22 cellular contexts compared by ENCODE assay signal in the genomic region with DNA sequence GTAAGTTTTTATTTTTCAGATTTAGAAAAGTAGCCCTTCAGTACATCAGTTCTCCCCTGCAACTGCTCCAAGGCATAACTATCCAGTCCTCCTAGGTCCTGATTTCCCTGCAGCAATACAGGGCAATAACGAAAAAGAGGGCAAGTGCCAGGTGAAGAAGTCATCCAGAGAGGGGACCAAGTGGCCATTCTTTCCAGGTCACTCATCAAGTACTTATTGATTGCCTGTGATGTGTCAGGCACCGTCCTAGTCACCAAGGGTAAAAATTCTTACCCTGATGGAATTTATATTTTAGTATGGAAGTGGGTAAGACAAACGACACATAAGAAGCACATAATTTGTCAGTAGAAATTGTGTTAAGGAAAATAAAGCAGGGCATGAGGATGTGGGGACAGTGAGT.
A peak's percentile ranks its signal among the peaks of the same experiment; 100 is the strongest.
DNase-seq lines count a peak whose midpoint lies in the region; ATAC-seq, FAIRE-seq and TF ChIP-seq lines count a peak whose summit lies in the region.
"Had no signal": no experiment of that assay in that cellular context is flagged by ENCODE, and none has a peak within 500 bp of the region (broad histone marks: within the 10 kb centered on the region; RNA-seq: fewer than 3 reads in every experiment).

No MANE protein-coding gene starts in this region.

- no peaks in the 10 kb centered on the region for H3K27me3 Mint-ChIP-seq in activated naive CD8-positive, alpha-beta T cell treated with anti-CD3 and anti-CD28 coated beads, Interleukin-2, amount 10 ng/mL, durations not matched to agents 7 days and 5 days
- H3K27me3 Mint-ChIP-seq in activated naive CD8-positive, alpha-beta T cell treated with anti-CD3 and anti-CD28 coated beads for 36 hours: no peaks in the 10 kb centered on the region
- H3K27me3 Mint-ChIP-seq in activated B cell treated with CpG ODN at 0.5 μM for 24 hours: no peaks in the 10 kb centered on the region
- H3K27me3 Mint-ChIP-seq in type B pancreatic cell: no peaks in the 10 kb centered on the region

- CTCF ChIA-PET in activated B cell treated with CpG ODN at 0.5 μM for 24 hours (lab: Charles Lee): no interaction called here

- H3K4me2 ChIP-seq in keratinocyte (ENCODE audit: control insufficient read depth, extremely low read depth, insufficient read depth, low read depth, low read length): no peak overlapping the region
- H3K4me2 ChIP-seq: SK-N-SH had no signal

- intact Hi-C loops in activated B cell treated with CpG ODN at 0.5 μM for 24 hours (cut with micrococcal nuclease): loop anchor here (5.0 to 10.0 kb wide), 2 partner anchors 358 to 1450 kb away; a partner anchor contains a TSS

- POLR2A ChIA-PET in activated naive CD8-positive, alpha-beta T cell treated with anti-CD3 and anti-CD28 coated beads, Interleukin-2, amount 10 ng/mL, durations not matched to agents 7 days and 5 days (lab: Charles Lee): no interaction called here
- POLR2A ChIA-PET in activated B cell treated with CpG ODN at 0.5 μM for 24 hours (lab: Charles Lee): interaction anchor here (2.4 kb wide), 1 partner anchor 10 kb away, joined by 8 read pairs; no protein-coding TSS in a partner anchor

- TF ChIP-seq CTCF in activated B cell treated with CpG ODN at 0.5 μM for 24 hours (IDR thresholded peaks at IDR 0.05) (no peak), keratinocyte (optimal IDR thresholded peaks at IDR 0.05 in 1 of 3, IDR thresholded peaks at IDR 0.05 in 1 of 3, conservative IDR thresholded peaks at IDR 0.05 in 1 of 3; ENCODE audit: extremely low read depth in 1 of 3, insufficient read depth in 2 of 3, low read length in 3 of 3) (no peak), type B pancreatic cell (conservative IDR thresholded peaks at IDR 0.05) (no peak)

- no peaks in the 10 kb centered on the region for H3K9me3 Mint-ChIP-seq in activated naive CD8-positive, alpha-beta T cell treated with anti-CD3 and anti-CD28 coated beads, Interleukin-2, amount 10 ng/mL, durations not matched to agents 7 days and 5 days
- no peaks in the 10 kb centered on the region for H3K9me3 Mint-ChIP-seq in activated naive CD8-positive, alpha-beta T cell treated with anti-CD3 and anti-CD28 coated beads for 36 hours
- no peaks in the 10 kb centered on the region for H3K9me3 Mint-ChIP-seq in activated B cell treated with CpG ODN at 0.5 μM for 24 hours
- H3K9me3 Mint-ChIP-seq in type B pancreatic cell: no peaks in the 10 kb centered on the region

- peaks cover 44% of the 10 kb centered on the region for H3K36me3 Mint-ChIP-seq in activated naive CD8-positive, alpha-beta T cell treated with anti-CD3 and anti-CD28 coated beads, Interleukin-2, amount 10 ng/mL, durations not matched to agents 7 days and 5 days
- peaks cover 67% of the 10 kb centered on the region for H3K36me3 Mint-ChIP-seq in activated naive CD8-positive, alpha-beta T cell treated with anti-CD3 and anti-CD28 coated beads for 36 hours
- H3K36me3 Mint-ChIP-seq in activated B cell treated with CpG ODN at 0.5 μM for 24 hours (ENCODE audit: low read depth) (peaks cover 20% of the 10 kb centered on the region), type B pancreatic cell (peaks cover 8% of the 10 kb centered on the region)

- dilution Hi-C loops in keratinocyte (cut with MboI; ENCODE audit: extremely low pct_ligation_motif_present, low sequenced_read_pairs): no loop called here

- DNase-seq in activated naive CD8-positive, alpha-beta T cell treated with anti-CD3 and anti-CD28 coated beads, Interleukin-2, amount 10 ng/mL, durations not matched to agents 7 days and 5 days: no peak
- DNase-seq in activated naive CD8-positive, alpha-beta T cell treated with anti-CD3 and anti-CD28 coated beads for 36 hours: no peak
- DNase-seq in activated B cell treated with CpG ODN at 0.5 μM for 24 hours (no peak), keratinocyte (ENCODE audit: low read depth, low spot score) (no peak), type B pancreatic cell (ENCODE audit: extremely low spot score, unreplicated experiment) (no peak), NCI-H1436 treated with DMSO at 0.1 percent for 48 hours (lab: John Stamatoyannopoulos, UW) (no peak), NCI-H1048 (lab: John Stamatoyannopoulos, UW) (no peak)
- DNase-seq: activated CD4-positive, alpha-beta T cell treated with anti-CD3 and anti-CD28 coated beads for 4 hours; aorta; C1 segment of cervical spinal cord; kidney; mesendoderm; NCI-H187 treated with DMSO at 0.1 percent for 48 hours; NCI-H226; psoas muscle; SK-N-SH; stimulated activated CD4-positive, alpha-beta T cell treated with anti-CD3 and anti-CD28 coated beads, Interleukin-4, amount 100 ng/mL, for 24 hours; uterus had no signal

- H3K9ac ChIP-seq in keratinocyte (ENCODE audit: control insufficient read depth, extremely low read depth, insufficient read depth, low read length): peak overlapping the region; percentile 78
- H3K9ac ChIP-seq: SK-N-SH had no signal

- H3K4me3 ChIP-seq in keratinocyte (ENCODE audit: control insufficient read depth in 2 of 3, extremely low read depth in 1 of 3, insufficient read depth in 2 of 3, low read depth in 1 of 3, low read length in 3 of 3): no peak overlapping the region
- H3K4me3 ChIP-seq: psoas muscle, uterus had no signal

- peaks cover 70% of the 10 kb centered on the region for H3K4me1 ChIP-seq in keratinocyte (ENCODE audit: control insufficient read depth, extremely low read depth, insufficient read depth, low read length)
- H3K4me1 ChIP-seq: uterus had no signal

- H3K9me3 ChIP-seq in keratinocyte (ENCODE audit: control insufficient read depth, low read depth, low read length): no peaks in the 10 kb centered on the region
- H3K9me3 ChIP-seq: psoas muscle, SK-N-SH, uterus had no signal

- H3K4me3 Mint-ChIP-seq in activated naive CD8-positive, alpha-beta T cell treated with anti-CD3 and anti-CD28 coated beads, Interleukin-2, amount 10 ng/mL, durations not matched to agents 7 days and 5 days: peak overlapping the region; percentile 16
- no peak overlapping the region for H3K4me3 Mint-ChIP-seq in activated naive CD8-positive, alpha-beta T cell treated with anti-CD3 and anti-CD28 coated beads for 36 hours
- H3K4me3 Mint-ChIP-seq in activated B cell treated with CpG ODN at 0.5 μM for 24 hours (no peak overlapping the region), type B pancreatic cell (no peak overlapping the region)

- H3K9me1 ChIP-seq in keratinocyte (ENCODE audit: control insufficient read depth, extremely low read depth, insufficient read depth, low read length): no peaks in the 10 kb centered on the region

- ATAC-seq in activated naive CD8-positive, alpha-beta T cell treated with anti-CD3 and anti-CD28 coated beads, Interleukin-2, amount 10 ng/mL, durations not matched to agents 7 days and 5 days (ENCODE audit: low read depth): no peak
- ATAC-seq in activated B cell treated with CpG ODN at 0.5 μM for 24 hours (ENCODE audit: low read depth) (no peak), HG03039 (IDR thresholded peaks at IDR 0.05; ENCODE audit: unreplicated experiment) (no peak)
- ATAC-seq: Panc1, psoas muscle had no signal

- no peak for FAIRE-seq in keratinocyte (lab: Jason Lieb, UNC)
- FAIRE-seq: endometrium, kidney had no signal

- H3K27ac Mint-ChIP-seq in activated naive CD8-positive, alpha-beta T cell treated with anti-CD3 and anti-CD28 coated beads, Interleukin-2, amount 10 ng/mL, durations not matched to agents 7 days and 5 days: peak overlapping the region; percentile 52
- H3K27ac Mint-ChIP-seq in activated naive CD8-positive, alpha-beta T cell treated with anti-CD3 and anti-CD28 coated beads for 36 hours: no peak overlapping the region
- peak overlapping the region; percentile 42 for H3K27ac Mint-ChIP-seq in activated B cell treated with CpG ODN at 0.5 μM for 24 hours
- peak overlapping the region; percentile 89 for H3K27ac Mint-ChIP-seq in type B pancreatic cell

- peaks cover 69% of the 10 kb centered on the region for H3K4me1 Mint-ChIP-seq in activated naive CD8-positive, alpha-beta T cell treated with anti-CD3 and anti-CD28 coated beads, Interleukin-2, amount 10 ng/mL, durations not matched to agents 7 days and 5 days
- peaks cover 65% of the 10 kb centered on the region for H3K4me1 Mint-ChIP-seq in activated naive CD8-positive, alpha-beta T cell treated with anti-CD3 and anti-CD28 coated beads for 36 hours
- H3K4me1 Mint-ChIP-seq in activated B cell treated with CpG ODN at 0.5 μM for 24 hours: peaks cover 64% of the 10 kb centered on the region
- peaks cover 40% of the 10 kb centered on the region for H3K4me1 Mint-ChIP-seq in type B pancreatic cell (ENCODE audit: unreplicated experiment)

- no peaks in the 10 kb centered on the region for H3K27me3 ChIP-seq in keratinocyte (ENCODE audit: control insufficient read depth, extremely low read depth, insufficient read depth, low read length)
- H3K27me3 ChIP-seq: uterus had no signal

- no peaks in the 10 kb centered on the region for H3K79me2 ChIP-seq in keratinocyte (ENCODE audit: control insufficient read depth, insufficient read depth, low read length)

- H4K20me1 ChIP-seq in keratinocyte (ENCODE audit: control insufficient read depth, extremely low read depth, insufficient read depth, low read length): no peaks in the 10 kb centered on the region

- H3K36me3 ChIP-seq in keratinocyte (ENCODE audit: control insufficient read depth in 2 of 2, extremely low read depth in 1 of 2, insufficient read depth in 2 of 2, low read length in 2 of 2): peaks cover 2 to 17% of the 10 kb centered on the region in 2 experiments
- H3K36me3 ChIP-seq: uterus had no signal

- peak overlapping the region; percentile 96 for H3K27ac ChIP-seq in keratinocyte (ENCODE audit: control insufficient read depth, insufficient read depth, low read length)
- H3K27ac ChIP-seq: HL-60, psoas muscle had no signal

- no peak overlapping the region for H2AFZ ChIP-seq in keratinocyte (ENCODE audit: control insufficient read depth, low read length)
